In the genomic region with DNA sequence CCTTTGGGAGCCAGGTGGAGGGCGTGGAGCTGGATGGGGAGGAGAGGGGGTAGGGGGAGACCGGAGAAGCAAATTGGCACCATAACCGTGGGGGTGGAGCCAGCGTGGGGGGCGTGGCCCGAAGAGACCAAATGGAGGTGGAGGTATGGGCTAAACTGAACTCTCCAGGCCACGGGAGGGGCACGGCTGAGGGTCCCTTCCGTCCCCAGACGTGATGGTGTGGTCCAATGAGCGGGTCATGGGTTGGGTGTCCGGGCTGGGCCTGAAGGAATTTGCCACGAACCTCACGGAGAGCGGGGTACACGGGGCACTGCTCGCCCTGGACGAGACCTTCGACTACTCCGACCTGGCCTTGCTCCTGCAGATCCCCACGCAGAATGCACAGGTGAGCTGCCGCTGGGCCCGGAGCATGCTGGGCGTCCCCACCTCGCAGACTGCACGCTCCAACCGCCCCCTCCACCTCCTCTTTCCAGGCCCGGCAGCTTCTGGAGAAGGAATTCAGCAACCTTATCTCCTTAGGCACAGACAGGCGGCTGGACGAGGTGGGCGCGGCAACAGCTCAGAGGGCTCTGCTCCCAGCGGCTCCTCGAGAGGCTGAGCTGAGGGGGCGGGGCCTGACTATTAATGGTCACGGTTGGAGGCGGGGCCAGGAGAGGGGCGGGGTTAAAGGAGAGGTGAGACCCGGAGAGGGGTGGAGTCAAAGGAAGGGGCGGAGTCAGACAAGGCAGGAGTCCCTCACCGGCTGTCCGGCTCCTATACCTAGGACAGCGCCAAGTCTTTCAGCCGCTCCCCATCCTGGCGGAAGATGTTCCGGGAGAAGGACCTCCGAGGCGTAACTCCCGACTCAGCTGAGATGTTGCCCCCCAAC, we compare ENCODE assay signal across 1 cellular context.
TF ChIP-seq lines count a peak whose summit lies in the region.

No MANE protein-coding gene starts in this region.

TF ChIP-seq in HEK293, 187 proteins besides CTCF, POLR2A, EP300 and RAD21 (continued from another document and continues in another):
- TF ChIP-seq, protein P1, sequence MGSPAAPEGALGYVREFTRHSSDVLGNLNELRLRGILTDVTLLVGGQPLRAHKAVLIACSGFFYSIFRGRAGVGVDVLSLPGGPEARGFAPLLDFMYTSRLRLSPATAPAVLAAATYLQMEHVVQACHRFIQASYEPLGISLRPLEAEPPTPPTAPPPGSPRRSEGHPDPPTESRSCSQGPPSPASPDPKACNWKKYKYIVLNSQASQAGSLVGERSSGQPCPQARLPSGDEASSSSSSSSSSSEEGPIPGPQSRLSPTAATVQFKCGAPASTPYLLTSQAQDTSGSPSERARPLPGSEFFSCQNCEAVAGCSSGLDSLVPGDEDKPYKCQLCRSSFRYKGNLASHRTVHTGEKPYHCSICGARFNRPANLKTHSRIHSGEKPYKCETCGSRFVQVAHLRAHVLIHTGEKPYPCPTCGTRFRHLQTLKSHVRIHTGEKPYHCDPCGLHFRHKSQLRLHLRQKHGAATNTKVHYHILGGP (tag by site-specific recombination; IDR thresholded peaks at IDR 0.05): no peak
- no peak for TF ChIP-seq ZNF169 (tag by site-specific recombination; IDR thresholded peaks at IDR 0.05)
- no peak for TF ChIP-seq ZNF112 (tag by site-specific recombination; IDR thresholded peaks at IDR 0.05)
- peak; percentile 84 for TF ChIP-seq KLF9 (tag by site-specific recombination; IDR thresholded peaks at IDR 0.05; ENCODE audit: low read depth)
- TF ChIP-seq ZNF311 (tag by site-specific recombination; IDR thresholded peaks at IDR 0.05; ENCODE audit: borderline replicate concordance): no peak
- TF ChIP-seq, protein P2, sequence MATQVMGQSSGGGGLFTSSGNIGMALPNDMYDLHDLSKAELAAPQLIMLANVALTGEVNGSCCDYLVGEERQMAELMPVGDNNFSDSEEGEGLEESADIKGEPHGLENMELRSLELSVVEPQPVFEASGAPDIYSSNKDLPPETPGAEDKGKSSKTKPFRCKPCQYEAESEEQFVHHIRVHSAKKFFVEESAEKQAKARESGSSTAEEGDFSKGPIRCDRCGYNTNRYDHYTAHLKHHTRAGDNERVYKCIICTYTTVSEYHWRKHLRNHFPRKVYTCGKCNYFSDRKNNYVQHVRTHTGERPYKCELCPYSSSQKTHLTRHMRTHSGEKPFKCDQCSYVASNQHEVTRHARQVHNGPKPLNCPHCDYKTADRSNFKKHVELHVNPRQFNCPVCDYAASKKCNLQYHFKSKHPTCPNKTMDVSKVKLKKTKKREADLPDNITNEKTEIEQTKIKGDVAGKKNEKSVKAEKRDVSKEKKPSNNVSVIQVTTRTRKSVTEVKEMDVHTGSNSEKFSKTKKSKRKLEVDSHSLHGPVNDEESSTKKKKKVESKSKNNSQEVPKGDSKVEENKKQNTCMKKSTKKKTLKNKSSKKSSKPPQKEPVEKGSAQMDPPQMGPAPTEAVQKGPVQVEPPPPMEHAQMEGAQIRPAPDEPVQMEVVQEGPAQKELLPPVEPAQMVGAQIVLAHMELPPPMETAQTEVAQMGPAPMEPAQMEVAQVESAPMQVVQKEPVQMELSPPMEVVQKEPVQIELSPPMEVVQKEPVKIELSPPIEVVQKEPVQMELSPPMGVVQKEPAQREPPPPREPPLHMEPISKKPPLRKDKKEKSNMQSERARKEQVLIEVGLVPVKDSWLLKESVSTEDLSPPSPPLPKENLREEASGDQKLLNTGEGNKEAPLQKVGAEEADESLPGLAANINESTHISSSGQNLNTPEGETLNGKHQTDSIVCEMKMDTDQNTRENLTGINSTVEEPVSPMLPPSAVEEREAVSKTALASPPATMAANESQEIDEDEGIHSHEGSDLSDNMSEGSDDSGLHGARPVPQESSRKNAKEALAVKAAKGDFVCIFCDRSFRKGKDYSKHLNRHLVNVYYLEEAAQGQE (tag by site-specific recombination; IDR thresholded peaks at IDR 0.05): peak; percentile 97
- no peak for TF ChIP-seq ZNF16 (tag by site-specific recombination; IDR thresholded peaks at IDR 0.05; ENCODE audit: low read depth)
- TF ChIP-seq, protein P3, sequence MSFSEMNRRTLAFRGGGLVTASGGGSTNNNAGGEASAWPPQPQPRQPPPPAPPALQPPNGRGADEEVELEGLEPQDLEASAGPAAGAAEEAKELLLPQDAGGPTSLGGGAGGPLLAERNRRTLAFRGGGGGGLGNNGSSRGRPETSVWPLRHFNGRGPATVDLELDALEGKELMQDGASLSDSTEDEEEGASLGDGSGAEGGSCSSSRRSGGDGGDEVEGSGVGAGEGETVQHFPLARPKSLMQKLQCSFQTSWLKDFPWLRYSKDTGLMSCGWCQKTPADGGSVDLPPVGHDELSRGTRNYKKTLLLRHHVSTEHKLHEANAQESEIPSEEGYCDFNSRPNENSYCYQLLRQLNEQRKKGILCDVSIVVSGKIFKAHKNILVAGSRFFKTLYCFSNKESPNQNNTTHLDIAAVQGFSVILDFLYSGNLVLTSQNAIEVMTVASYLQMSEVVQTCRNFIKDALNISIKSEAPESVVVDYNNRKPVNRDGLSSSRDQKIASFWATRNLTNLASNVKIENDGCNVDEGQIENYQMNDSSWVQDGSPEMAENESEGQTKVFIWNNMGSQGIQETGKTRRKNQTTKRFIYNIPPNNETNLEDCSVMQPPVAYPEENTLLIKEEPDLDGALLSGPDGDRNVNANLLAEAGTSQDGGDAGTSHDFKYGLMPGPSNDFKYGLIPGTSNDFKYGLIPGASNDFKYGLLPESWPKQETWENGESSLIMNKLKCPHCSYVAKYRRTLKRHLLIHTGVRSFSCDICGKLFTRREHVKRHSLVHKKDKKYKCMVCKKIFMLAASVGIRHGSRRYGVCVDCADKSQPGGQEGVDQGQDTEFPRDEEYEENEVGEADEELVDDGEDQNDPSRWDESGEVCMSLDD (tag by site-specific recombination; IDR thresholded peaks at IDR 0.05): 0 out of 2 replicates have a peak, but pooled peaks have one; percentile 29
- no peak for TF ChIP-seq ZNF155 (tag by site-specific recombination; IDR thresholded peaks at IDR 0.05)
- TF ChIP-seq, protein P4, sequence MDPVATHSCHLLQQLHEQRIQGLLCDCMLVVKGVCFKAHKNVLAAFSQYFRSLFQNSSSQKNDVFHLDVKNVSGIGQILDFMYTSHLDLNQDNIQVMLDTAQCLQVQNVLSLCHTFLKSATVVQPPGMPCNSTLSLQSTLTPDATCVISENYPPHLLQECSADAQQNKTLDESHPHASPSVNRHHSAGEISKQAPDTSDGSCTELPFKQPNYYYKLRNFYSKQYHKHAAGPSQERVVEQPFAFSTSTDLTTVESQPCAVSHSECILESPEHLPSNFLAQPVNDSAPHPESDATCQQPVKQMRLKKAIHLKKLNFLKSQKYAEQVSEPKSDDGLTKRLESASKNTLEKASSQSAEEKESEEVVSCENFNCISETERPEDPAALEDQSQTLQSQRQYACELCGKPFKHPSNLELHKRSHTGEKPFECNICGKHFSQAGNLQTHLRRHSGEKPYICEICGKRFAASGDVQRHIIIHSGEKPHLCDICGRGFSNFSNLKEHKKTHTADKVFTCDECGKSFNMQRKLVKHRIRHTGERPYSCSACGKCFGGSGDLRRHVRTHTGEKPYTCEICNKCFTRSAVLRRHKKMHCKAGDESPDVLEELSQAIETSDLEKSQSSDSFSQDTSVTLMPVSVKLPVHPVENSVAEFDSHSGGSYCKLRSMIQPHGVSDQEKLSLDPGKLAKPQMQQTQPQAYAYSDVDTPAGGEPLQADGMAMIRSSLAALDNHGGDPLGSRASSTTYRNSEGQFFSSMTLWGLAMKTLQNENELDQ (tag by site-specific recombination; IDR thresholded peaks at IDR 0.05; ENCODE audit: low read depth): no peak
- no peak for TF ChIP-seq OVOL3 (tag by site-specific recombination; IDR thresholded peaks at IDR 0.05)
- no peak for TF ChIP-seq IKZF3 (tag by site-specific recombination; IDR thresholded peaks at IDR 0.05)
- TF ChIP-seq BCL11A (tag by site-specific recombination; IDR thresholded peaks at IDR 0.05; ENCODE audit: low read depth): no peak
- no peak for TF ChIP-seq ZNF664 (tag by site-specific recombination; IDR thresholded peaks at IDR 0.05)
- TF ChIP-seq ZNF768 (tag by site-specific recombination; IDR thresholded peaks at IDR 0.05): no peak
- TF ChIP-seq PRDM1 (tag by site-specific recombination; IDR thresholded peaks at IDR 0.05): no peak
- TF ChIP-seq, protein P5, sequence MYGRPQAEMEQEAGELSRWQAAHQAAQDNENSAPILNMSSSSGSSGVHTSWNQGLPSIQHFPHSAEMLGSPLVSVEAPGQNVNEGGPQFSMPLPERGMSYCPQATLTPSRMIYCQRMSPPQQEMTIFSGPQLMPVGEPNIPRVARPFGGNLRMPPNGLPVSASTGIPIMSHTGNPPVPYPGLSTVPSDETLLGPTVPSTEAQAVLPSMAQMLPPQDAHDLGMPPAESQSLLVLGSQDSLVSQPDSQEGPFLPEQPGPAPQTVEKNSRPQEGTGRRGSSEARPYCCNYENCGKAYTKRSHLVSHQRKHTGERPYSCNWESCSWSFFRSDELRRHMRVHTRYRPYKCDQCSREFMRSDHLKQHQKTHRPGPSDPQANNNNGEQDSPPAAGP (tag by site-specific recombination; IDR thresholded peaks at IDR 0.05): 0 out of 2 replicates have a peak, but pooled peaks have one; percentile 38
- TF ChIP-seq ZNF223 (tag by site-specific recombination; IDR thresholded peaks at IDR 0.05): no peak
- TF ChIP-seq ZSCAN23 (tag by site-specific recombination; IDR thresholded peaks at IDR 0.05): no peak
- TF ChIP-seq ZFP69B (tag by site-specific recombination; IDR thresholded peaks at IDR 0.05): no peak
- TF ChIP-seq, protein P6, sequence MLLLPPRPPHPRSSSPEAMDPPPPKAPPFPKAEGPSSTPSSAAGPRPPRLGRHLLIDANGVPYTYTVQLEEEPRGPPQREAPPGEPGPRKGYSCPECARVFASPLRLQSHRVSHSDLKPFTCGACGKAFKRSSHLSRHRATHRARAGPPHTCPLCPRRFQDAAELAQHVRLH (tag by site-specific recombination; IDR thresholded peaks at IDR 0.05): no peak
- no peak for TF ChIP-seq FEZF1 (tag by site-specific recombination; IDR thresholded peaks at IDR 0.05)
- TF ChIP-seq KLF8 (tag by site-specific recombination; IDR thresholded peaks at IDR 0.05): peak; percentile 79; the same call in 1 of the 2 replicates
- no peak for TF ChIP-seq ZNF416 (tag by site-specific recombination; IDR thresholded peaks at IDR 0.05)
- TF ChIP-seq ZNF221 (tag by site-specific recombination; IDR thresholded peaks at IDR 0.05; ENCODE audit: borderline replicate concordance): no peak
- TF ChIP-seq ZNF140 (tag by site-specific recombination; IDR thresholded peaks at IDR 0.05): no peak
- TF ChIP-seq HOXA7 (CRISPR knock-in tag; IDR thresholded peaks at IDR 0.05; ENCODE audit: borderline replicate concordance): no peak
- no peak for TF ChIP-seq ZNF521 (tag by site-specific recombination; IDR thresholded peaks at IDR 0.05)
- TF ChIP-seq MEIS1 (CRISPR knock-in tag; IDR thresholded peaks at IDR 0.05; ENCODE audit: borderline replicate concordance): no peak
- no peak for TF ChIP-seq ZNF791 (tag by site-specific recombination; IDR thresholded peaks at IDR 0.05)
- no peak for TF ChIP-seq ZNF777 (tag by site-specific recombination; IDR thresholded peaks at IDR 0.05; ENCODE audit: borderline replicate concordance)
- peak; percentile 84 for TF ChIP-seq SP3 (tag by site-specific recombination; IDR thresholded peaks at IDR 0.05)
- TF ChIP-seq ZNF211 (tag by site-specific recombination; IDR thresholded peaks at IDR 0.05; ENCODE audit: low read depth): no peak
- TF ChIP-seq ZNF133 (tag by site-specific recombination; IDR thresholded peaks at IDR 0.05): no peak
- no peak for TF ChIP-seq ZNF707 (tag by site-specific recombination; IDR thresholded peaks at IDR 0.05)
- TF ChIP-seq ZNF2 (tag by site-specific recombination; IDR thresholded peaks at IDR 0.05): no peak
- no peak for TF ChIP-seq ZNF555 (tag by site-specific recombination; conservative IDR thresholded peaks at IDR 0.05)
- TF ChIP-seq, protein P7, sequence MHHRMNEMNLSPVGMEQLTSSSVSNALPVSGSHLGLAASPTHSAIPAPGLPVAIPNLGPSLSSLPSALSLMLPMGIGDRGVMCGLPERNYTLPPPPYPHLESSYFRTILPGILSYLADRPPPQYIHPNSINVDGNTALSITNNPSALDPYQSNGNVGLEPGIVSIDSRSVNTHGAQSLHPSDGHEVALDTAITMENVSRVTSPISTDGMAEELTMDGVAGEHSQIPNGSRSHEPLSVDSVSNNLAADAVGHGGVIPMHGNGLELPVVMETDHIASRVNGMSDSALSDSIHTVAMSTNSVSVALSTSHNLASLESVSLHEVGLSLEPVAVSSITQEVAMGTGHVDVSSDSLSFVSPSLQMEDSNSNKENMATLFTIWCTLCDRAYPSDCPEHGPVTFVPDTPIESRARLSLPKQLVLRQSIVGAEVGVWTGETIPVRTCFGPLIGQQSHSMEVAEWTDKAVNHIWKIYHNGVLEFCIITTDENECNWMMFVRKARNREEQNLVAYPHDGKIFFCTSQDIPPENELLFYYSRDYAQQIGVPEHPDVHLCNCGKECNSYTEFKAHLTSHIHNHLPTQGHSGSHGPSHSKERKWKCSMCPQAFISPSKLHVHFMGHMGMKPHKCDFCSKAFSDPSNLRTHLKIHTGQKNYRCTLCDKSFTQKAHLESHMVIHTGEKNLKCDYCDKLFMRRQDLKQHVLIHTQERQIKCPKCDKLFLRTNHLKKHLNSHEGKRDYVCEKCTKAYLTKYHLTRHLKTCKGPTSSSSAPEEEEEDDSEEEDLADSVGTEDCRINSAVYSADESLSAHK (tag by site-specific recombination; IDR thresholded peaks at IDR 0.05): no peak
- TF ChIP-seq SP7 (tag by site-specific recombination; IDR thresholded peaks at IDR 0.05): no peak
- TF ChIP-seq ZEB2 (tag by site-specific recombination; IDR thresholded peaks at IDR 0.05): 0 out of 2 replicates have a peak, but pooled peaks have one; percentile 12
- no peak for TF ChIP-seq ZNF341 (tag by site-specific recombination; IDR thresholded peaks at IDR 0.05; ENCODE audit: low read depth)
- no peak for TF ChIP-seq ZNF549 (tag by site-specific recombination; IDR thresholded peaks at IDR 0.05)
- TF ChIP-seq ZFHX2 (tag by site-specific recombination; conservative IDR thresholded peaks at IDR 0.05): peak; percentile 94
- TF ChIP-seq OSR2 (tag by site-specific recombination; IDR thresholded peaks at IDR 0.05): no peak; the same call in 1 of the 2 replicates
- TF ChIP-seq ZNF302 (tag by site-specific recombination; IDR thresholded peaks at IDR 0.05; ENCODE audit: low read depth): no peak
- no peak for TF ChIP-seq ZNF658 (tag by site-specific recombination; IDR thresholded peaks at IDR 0.05)
- TF ChIP-seq ZNF621 (tag by site-specific recombination; IDR thresholded peaks at IDR 0.05): no peak
- no peak for TF ChIP-seq ZNF426 (tag by site-specific recombination; IDR thresholded peaks at IDR 0.05)
- no peak for TF ChIP-seq ZSCAN30 (tag by site-specific recombination; IDR thresholded peaks at IDR 0.05)
- no peak for TF ChIP-seq ZBTB21 (tag by site-specific recombination; IDR thresholded peaks at IDR 0.05)
- no peak for TF ChIP-seq GLIS2 (tag by site-specific recombination; IDR thresholded peaks at IDR 0.05)
- no peak for TF ChIP-seq ZNF623 (tag by site-specific recombination; IDR thresholded peaks at IDR 0.05)
- no peak for TF ChIP-seq ZNF837 (tag by site-specific recombination; IDR thresholded peaks at IDR 0.05)
- no peak for TF ChIP-seq GLI2 (tag by site-specific recombination; IDR thresholded peaks at IDR 0.05; ENCODE audit: borderline replicate concordance, low read depth)
- TF ChIP-seq TCF7L2 (IDR thresholded peaks at IDR 0.05; ENCODE audit: borderline replicate concordance, low read depth, low read length): no peak
